ENCODE assay signal across 18 cellular contexts in genomic region chr5:96932026-96932425, GRCh38. TPM values are rescaled to one million over a fixed set of nuclear protein-coding genes. Genes with fewer than 3 reads are reported as not detected.
DNase-seq lines count a peak whose midpoint lies in the region; ATAC-seq, FAIRE-seq and TF ChIP-seq lines count a peak whose summit lies in the region.
"Had no signal": no experiment of that assay in that cellular context is flagged by ENCODE, and none has a peak within 500 bp of the region (broad histone marks: within the 10 kb centered on the region; RNA-seq: fewer than 3 reads in every experiment).

No MANE protein-coding gene starts in this region.

- intact Hi-C loops in natural killer cell (cut with micrococcal nuclease) = no loop called here
- intact Hi-C loops in posterior vena cava (cut with DNase I) = no loop called here

- TF ChIP-seq CTCF in natural killer cell (IDR thresholded peaks at IDR 0.05) = no peak

- CTCF ChIA-PET in HEK293T (lab: Yijun Ruan, JAX) = interaction anchor here (0.6 kb wide), 1 partner anchor 114 kb away, joined by 3 read pairs; no protein-coding TSS in a partner anchor

- POLR2A ChIA-PET in HEK293T (lab: Yijun Ruan, JAX) = interaction anchor here (0.9 kb wide), 1 partner anchor 9 kb away, joined by 3 read pairs; no protein-coding TSS in a partner anchor

- peak; percentile 69 for FAIRE-seq in GM19239 (lab: Jason Lieb, UNC)
- FAIRE-seq: colon had no signal

- H3K27ac Mint-ChIP-seq in T-helper 1 cell treated with Interleukin-12 subunit alpha and Interleukin-12 subunit beta and Interleukin-4 antibody, amounts not matched to agents 30 μg/mL and 1 μg/mL, for 36 hours = peak overlapping the region; percentile 80
- no peak overlapping the region for H3K27ac Mint-ChIP-seq in activated naive CD8-positive, alpha-beta T cell treated with anti-CD3 and anti-CD28 coated beads for 36 hours
- peak overlapping the region; percentile 51 to 93 for H3K27ac Mint-ChIP-seq in natural killer cell

- DNase-seq in T-helper 1 cell (no peak), GM19239 (ENCODE audit: insufficient read length, low spot score) (no peak), natural killer cell (no peak), HEK293T (ENCODE audit: extremely low spot score) (no peak), posterior vena cava (ENCODE audit: low spot score) (no peak)
- DNase-seq in activated naive CD8-positive, alpha-beta T cell treated with anti-CD3 and anti-CD28 coated beads for 36 hours = no peak
- DNase-seq: amygdala, Caco-2, H7, left lung, NCI-H1436, RPMI8226, sigmoid colon, T-helper 9 cell had no signal

- no peak for ATAC-seq in natural killer cell
- no peak for ATAC-seq in HG03196 (IDR thresholded peaks at IDR 0.05; ENCODE audit: unreplicated experiment)
- ATAC-seq: left lung had no signal

- peaks cover 43% of the 10 kb centered on the region for H3K4me1 Mint-ChIP-seq in T-helper 1 cell treated with Interleukin-12 subunit alpha and Interleukin-12 subunit beta and Interleukin-4 antibody, amounts not matched to agents 30 μg/mL and 1 μg/mL, for 36 hours (ENCODE audit: low read depth)
- peaks cover 54% of the 10 kb centered on the region for H3K4me1 Mint-ChIP-seq in activated naive CD8-positive, alpha-beta T cell treated with anti-CD3 and anti-CD28 coated beads for 36 hours
- H3K4me1 Mint-ChIP-seq in natural killer cell = peaks cover 60 to 75% of the 10 kb centered on the region in 2 donors

- H3K4me3 Mint-ChIP-seq in T-helper 1 cell treated with Interleukin-12 subunit alpha and Interleukin-12 subunit beta and Interleukin-4 antibody, amounts not matched to agents 30 μg/mL and 1 μg/mL, for 36 hours = peak overlapping the region; percentile 91
- peak overlapping the region; percentile 44 for H3K4me3 Mint-ChIP-seq in activated naive CD8-positive, alpha-beta T cell treated with anti-CD3 and anti-CD28 coated beads for 36 hours
- peak overlapping the region; percentile 91 for H3K4me3 Mint-ChIP-seq in natural killer cell

- peaks cover 21% of the 10 kb centered on the region for H3K36me3 Mint-ChIP-seq in T-helper 1 cell treated with Interleukin-12 subunit alpha and Interleukin-12 subunit beta and Interleukin-4 antibody, amounts not matched to agents 30 μg/mL and 1 μg/mL, for 36 hours (ENCODE audit: low read depth)
- peaks cover 15% of the 10 kb centered on the region for H3K36me3 Mint-ChIP-seq in activated naive CD8-positive, alpha-beta T cell treated with anti-CD3 and anti-CD28 coated beads for 36 hours
- H3K36me3 Mint-ChIP-seq in natural killer cell = no peaks in the 10 kb centered on the region

- no peaks in the 10 kb centered on the region for H3K27me3 Mint-ChIP-seq in T-helper 1 cell treated with Interleukin-12 subunit alpha and Interleukin-12 subunit beta and Interleukin-4 antibody, amounts not matched to agents 30 μg/mL and 1 μg/mL, for 36 hours (ENCODE audit: low read depth)
- no peaks in the 10 kb centered on the region for H3K27me3 Mint-ChIP-seq in activated naive CD8-positive, alpha-beta T cell treated with anti-CD3 and anti-CD28 coated beads for 36 hours
- H3K27me3 Mint-ChIP-seq in natural killer cell (ENCODE audit: low read depth in 2 of 2) = no peaks in the 10 kb centered on the region

- H3K9me3 Mint-ChIP-seq in T-helper 1 cell treated with Interleukin-12 subunit alpha and Interleukin-12 subunit beta and Interleukin-4 antibody, amounts not matched to agents 30 μg/mL and 1 μg/mL, for 36 hours = no peaks in the 10 kb centered on the region
- peaks cover 4% of the 10 kb centered on the region for H3K9me3 Mint-ChIP-seq in activated naive CD8-positive, alpha-beta T cell treated with anti-CD3 and anti-CD28 coated beads for 36 hours
- no peaks in the 10 kb centered on the region for H3K9me3 Mint-ChIP-seq in natural killer cell
- H3K9me3 Mint-ChIP-seq: neural crest cell had no signal

TF ChIP-seq in HEK293T, 16 proteins besides CTCF, POLR2A, EP300 and RAD21:
- no peak for TF ChIP-seq SP1 (IDR thresholded peaks at IDR 0.05)
- no peak for TF ChIP-seq HDGF (IDR thresholded peaks at IDR 0.05; ENCODE audit: borderline replicate concordance)
- TF ChIP-seq FOXK2 (IDR thresholded peaks at IDR 0.05) = no peak
- TF ChIP-seq ELF4 (IDR thresholded peaks at IDR 0.05) = no peak
- no peak for TF ChIP-seq FOXM1 (IDR thresholded peaks at IDR 0.05; ENCODE audit: borderline replicate concordance)
- no peak for TF ChIP-seq LEF1 (IDR thresholded peaks at IDR 0.05; ENCODE audit: borderline replicate concordance)

RNA-seq across cellular contexts. Expression of gene LNPEP, which starts 3.9 kb away (rescaled TPM):
- 10 to 100 TPM; 41.4 to 41.5 TPM for total RNA-seq in activated naive CD8-positive, alpha-beta T cell treated with anti-CD3 and anti-CD28 coated beads for 36 hours
- total RNA-seq in natural killer cell = 100 to 1,000 TPM; 126 to 162 (median 135) TPM
- total RNA-seq in posterior vena cava = 10 to 100 TPM; 50.9 to 52.4 TPM

RNA-seq across cellular contexts. Expression of gene ERAP2, which starts 55.7 kb away (rescaled TPM):
- 10 to 100 TPM; 44.8 to 47.1 TPM for total RNA-seq in activated naive CD8-positive, alpha-beta T cell treated with anti-CD3 and anti-CD28 coated beads for 36 hours
- total RNA-seq in natural killer cell (10 to 100 TPM; 41.5 to 81.8 (median 79.2) TPM), posterior vena cava (1 to 10 TPM; 4.8 to 9.6 TPM)
- total RNA-seq: H7, neural crest cell had no signal

Comparison
In these comparisons a context has a peak if more than half of its experiments do, and no peak if none do; other contexts are left out.
1. RNA of gene ERAP2, which starts 55.7 kb away (total RNA-seq): 41.5 to 81.8 TPM in natural killer cell and 44.8 to 47.1 TPM in activated naive CD8-positive, alpha-beta T cell treated with anti-CD3 and anti-CD28 coated beads for 36 hours; 4.8 to 9.6 TPM in posterior vena cava; every median in the first group is over 4 times any median in the second.
2. Peak in every context shown above with its lines, with median percentiles within 50 percentile points of each other: H3K4me3 Mint-ChIP-seq.